Comparison of ENCODE assay signal across 8 cellular contexts in the genomic region with DNA sequence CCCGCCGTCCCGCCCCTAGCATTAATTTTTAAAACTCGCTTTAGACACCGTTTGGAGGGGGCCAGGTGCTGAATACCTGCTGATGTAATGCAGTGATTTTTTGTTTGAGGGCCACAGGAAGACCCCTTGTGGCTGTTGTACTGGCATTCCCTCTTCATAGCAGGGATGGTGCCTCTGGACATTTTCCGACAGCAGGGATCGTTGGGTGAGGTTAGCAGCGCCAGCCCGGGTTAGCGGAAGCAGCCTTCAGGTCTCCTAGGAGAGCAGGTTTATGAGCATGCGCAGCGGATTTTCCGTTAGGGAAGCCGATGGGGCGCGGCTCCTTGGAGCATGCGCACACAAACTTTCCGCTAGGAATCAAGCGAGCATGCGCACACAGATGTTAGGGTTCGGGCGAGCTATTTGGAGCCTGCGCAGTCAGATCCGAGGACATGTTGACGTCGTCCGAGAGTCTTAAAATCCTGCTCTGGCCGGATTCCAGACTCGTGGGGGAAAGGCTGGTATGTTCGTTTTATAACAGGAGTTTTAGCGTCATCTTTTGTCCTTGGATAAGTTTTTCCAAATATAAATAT. TPM values are rescaled to one million over a fixed set of nuclear protein-coding genes. Genes with fewer than 3 reads are reported as not detected.
A peak's percentile ranks its signal among the peaks of the same experiment; 100 is the strongest.
DNase-seq lines count a peak whose midpoint lies in the region; ATAC-seq and TF ChIP-seq lines count a peak whose summit lies in the region.

No MANE protein-coding gene starts in this region.

- POLR2A ChIA-PET in CD4-positive, alpha-beta T cell (lab: Charles Lee), result interaction anchor here (0.5 to 3.0 kb wide), 17 partner anchors 10 to 710 kb away, joined by 3 to 69 read pairs (median 3); a partner anchor contains a TSS

- H3K27ac ChIP-seq in CD4-positive, alpha-beta T cell (ENCODE audit: low read depth, low read length), result peak overlapping the region; percentile 21
- H3K27ac ChIP-seq in RWPE2 (ENCODE audit: poor library complexity, severe bottlenecking) (peak overlapping the region; percentile 41), foreskin keratinocyte (peak overlapping the region; percentile 66), neural cell (ENCODE audit: low read length) (peak overlapping the region; percentile 76)

- no peaks in the 10 kb centered on the region for H3F3A ChIP-seq in neural cell (ENCODE audit: insufficient read depth, low read length, poor library complexity, severe bottlenecking)

- H3K27me3 Mint-ChIP-seq in CD4-positive, alpha-beta T cell, result no peaks in the 10 kb centered on the region
- peaks cover 3% of the 10 kb centered on the region for H3K27me3 Mint-ChIP-seq in stimulated activated naive CD8-positive, alpha-beta T cell treated with anti-CD3 and anti-CD28 coated beads, Interleukin-15, Interleukin-2, amounts not matched to agents 100 ng/mL and 50 ng/mL, for 24 hours

- ATAC-seq in CD4-positive, alpha-beta T cell (ENCODE audit: poor library complexity), result peak; percentile 89
- ATAC-seq in GM19467 (IDR thresholded peaks at IDR 0.05; ENCODE audit: unreplicated experiment) (peak; percentile 87), RWPE2 (ENCODE audit: low read depth) (peak; percentile 97), foreskin keratinocyte (peak; percentile 96)

- peak overlapping the region; percentile 21 for H2AFZ ChIP-seq in neural cell (ENCODE audit: low read depth, low read length)

- H3K4me1 ChIP-seq in RWPE2 (ENCODE audit: insufficient read depth, poor library complexity, severe bottlenecking), result no peaks in the 10 kb centered on the region
- no peaks in the 10 kb centered on the region for H3K4me1 ChIP-seq in foreskin keratinocyte

- TF ChIP-seq EP300 in neural cell (conservative IDR thresholded peaks at IDR 0.05; ENCODE audit: poor library complexity, severe bottlenecking), result no peak

- H3K27ac Mint-ChIP-seq in CD4-positive, alpha-beta T cell, result peak overlapping the region; percentile 86
- H3K27ac Mint-ChIP-seq in stimulated activated naive CD8-positive, alpha-beta T cell treated with anti-CD3 and anti-CD28 coated beads, Interleukin-15, Interleukin-2, amounts not matched to agents 100 ng/mL and 50 ng/mL, for 24 hours, result peak overlapping the region; percentile 94

- no peak for TF ChIP-seq CTCF in CD4-positive, alpha-beta T cell (IDR thresholded peaks at IDR 0.05)
- no peak for TF ChIP-seq CTCF in RWPE2 (IDR thresholded peaks at IDR 0.05; ENCODE audit: poor library complexity, severe bottlenecking)
- TF ChIP-seq CTCF in foreskin keratinocyte (conservative IDR thresholded peaks at IDR 0.05), result peak; percentile 20
- no peak for TF ChIP-seq CTCF in neural cell (IDR thresholded peaks at IDR 0.05; ENCODE audit: poor library complexity, severe bottlenecking)

- no peaks in the 10 kb centered on the region for H3K9me3 ChIP-seq in CD4-positive, alpha-beta T cell (ENCODE audit: control insufficient read depth, low read length)
- H3K9me3 ChIP-seq in RWPE2 (ENCODE audit: severe bottlenecking), result no peaks in the 10 kb centered on the region
- H3K9me3 ChIP-seq in neural cell (ENCODE audit: low read length), result no peaks in the 10 kb centered on the region

- H3K36me3 ChIP-seq in RWPE2 (ENCODE audit: low read depth), result peaks cover 31% of the 10 kb centered on the region
- no peaks in the 10 kb centered on the region for H3K36me3 ChIP-seq in neural cell (ENCODE audit: insufficient read depth, low read length)

- no peaks in the 10 kb centered on the region for H3K9me3 Mint-ChIP-seq in CD4-positive, alpha-beta T cell
- H3K9me3 Mint-ChIP-seq in stimulated activated naive CD8-positive, alpha-beta T cell treated with anti-CD3 and anti-CD28 coated beads, Interleukin-15, Interleukin-2, amounts not matched to agents 100 ng/mL and 50 ng/mL, for 24 hours, result no peaks in the 10 kb centered on the region

- peak overlapping the region; percentile 63 for H3K9ac ChIP-seq in neural cell (ENCODE audit: low read length)

- H3K4me1 Mint-ChIP-seq in CD4-positive, alpha-beta T cell (ENCODE audit: low read depth), result peaks cover 7% of the 10 kb centered on the region
- H3K4me1 Mint-ChIP-seq in stimulated activated naive CD8-positive, alpha-beta T cell treated with anti-CD3 and anti-CD28 coated beads, Interleukin-15, Interleukin-2, amounts not matched to agents 100 ng/mL and 50 ng/mL, for 24 hours (ENCODE audit: low read depth), result peaks cover 10% of the 10 kb centered on the region

- no peaks in the 10 kb centered on the region for H3K79me2 ChIP-seq in neural cell (replicated peaks; ENCODE audit: insufficient read depth, low read length)

- H3K27me3 ChIP-seq in CD4-positive, alpha-beta T cell (ENCODE audit: control insufficient read depth, insufficient read depth, low read length), result no peaks in the 10 kb centered on the region
- no peaks in the 10 kb centered on the region for H3K27me3 ChIP-seq in RWPE2 (ENCODE audit: insufficient read depth, poor library complexity, severe bottlenecking)
- no peaks in the 10 kb centered on the region for H3K27me3 ChIP-seq in foreskin keratinocyte
- no peaks in the 10 kb centered on the region for H3K27me3 ChIP-seq in neural cell (ENCODE audit: insufficient read depth, low read depth, low read length)

- no peaks in the 10 kb centered on the region for H3K9me2 ChIP-seq in neural cell (ENCODE audit: insufficient read depth, low read length)

- peak; percentile 80 to 89 (median 86) for DNase-seq in CD4-positive, alpha-beta T cell
- DNase-seq in HS-27A (ENCODE audit: low read depth) (peak; percentile 88), RWPE2 (ENCODE audit: low spot score) (peak; percentile 96), foreskin keratinocyte (peak; percentile 90 to 96)
- DNase-seq in activated naive CD4-positive, alpha-beta T cell (lab: John Stamatoyannopoulos, UW), result peak; percentile 69 to 76 (median 74)

- intact Hi-C loops in CD4-positive, alpha-beta T cell (cut with DNase I, micrococcal nuclease), result loop anchor here (2.0 to 10.0 kb wide), 4 partner anchors 32 to 620 kb away; a partner anchor contains a TSS

- peaks cover 22% of the 10 kb centered on the region for H3K36me3 Mint-ChIP-seq in CD4-positive, alpha-beta T cell (ENCODE audit: low read depth)
- peaks cover 24% of the 10 kb centered on the region for H3K36me3 Mint-ChIP-seq in stimulated activated naive CD8-positive, alpha-beta T cell treated with anti-CD3 and anti-CD28 coated beads, Interleukin-15, Interleukin-2, amounts not matched to agents 100 ng/mL and 50 ng/mL, for 24 hours (ENCODE audit: low read depth)

- peak overlapping the region; percentile 46 for H3K4me3 ChIP-seq in RWPE2 (ENCODE audit: severe bottlenecking)
- H3K4me3 ChIP-seq in neural cell (ENCODE audit: low read length), result peak overlapping the region; percentile 62

- no peaks in the 10 kb centered on the region for H4K20me1 ChIP-seq in neural cell (ENCODE audit: insufficient read depth)

- H3K4me3 Mint-ChIP-seq in CD4-positive, alpha-beta T cell, result peak overlapping the region; percentile 89
- H3K4me3 Mint-ChIP-seq in stimulated activated naive CD8-positive, alpha-beta T cell treated with anti-CD3 and anti-CD28 coated beads, Interleukin-15, Interleukin-2, amounts not matched to agents 100 ng/mL and 50 ng/mL, for 24 hours, result peak overlapping the region; percentile 96

- no peak overlapping the region for H3K4me2 ChIP-seq in neural cell (ENCODE audit: low read length)

- no peak for TF ChIP-seq RAD21 in neural cell (conservative IDR thresholded peaks at IDR 0.05)

- CTCF ChIA-PET in CD4-positive, alpha-beta T cell (lab: Charles Lee), result interaction anchor here (1.3 to 1.6 kb wide), 3 partner anchors 9 to 33 kb away, joined by 3 to 5 read pairs (median 4); no protein-coding TSS in a partner anchor

TF ChIP-seq in neural cell, 6 proteins besides CTCF, POLR2A, EP300 and RAD21:
- TF ChIP-seq, protein P1, sequence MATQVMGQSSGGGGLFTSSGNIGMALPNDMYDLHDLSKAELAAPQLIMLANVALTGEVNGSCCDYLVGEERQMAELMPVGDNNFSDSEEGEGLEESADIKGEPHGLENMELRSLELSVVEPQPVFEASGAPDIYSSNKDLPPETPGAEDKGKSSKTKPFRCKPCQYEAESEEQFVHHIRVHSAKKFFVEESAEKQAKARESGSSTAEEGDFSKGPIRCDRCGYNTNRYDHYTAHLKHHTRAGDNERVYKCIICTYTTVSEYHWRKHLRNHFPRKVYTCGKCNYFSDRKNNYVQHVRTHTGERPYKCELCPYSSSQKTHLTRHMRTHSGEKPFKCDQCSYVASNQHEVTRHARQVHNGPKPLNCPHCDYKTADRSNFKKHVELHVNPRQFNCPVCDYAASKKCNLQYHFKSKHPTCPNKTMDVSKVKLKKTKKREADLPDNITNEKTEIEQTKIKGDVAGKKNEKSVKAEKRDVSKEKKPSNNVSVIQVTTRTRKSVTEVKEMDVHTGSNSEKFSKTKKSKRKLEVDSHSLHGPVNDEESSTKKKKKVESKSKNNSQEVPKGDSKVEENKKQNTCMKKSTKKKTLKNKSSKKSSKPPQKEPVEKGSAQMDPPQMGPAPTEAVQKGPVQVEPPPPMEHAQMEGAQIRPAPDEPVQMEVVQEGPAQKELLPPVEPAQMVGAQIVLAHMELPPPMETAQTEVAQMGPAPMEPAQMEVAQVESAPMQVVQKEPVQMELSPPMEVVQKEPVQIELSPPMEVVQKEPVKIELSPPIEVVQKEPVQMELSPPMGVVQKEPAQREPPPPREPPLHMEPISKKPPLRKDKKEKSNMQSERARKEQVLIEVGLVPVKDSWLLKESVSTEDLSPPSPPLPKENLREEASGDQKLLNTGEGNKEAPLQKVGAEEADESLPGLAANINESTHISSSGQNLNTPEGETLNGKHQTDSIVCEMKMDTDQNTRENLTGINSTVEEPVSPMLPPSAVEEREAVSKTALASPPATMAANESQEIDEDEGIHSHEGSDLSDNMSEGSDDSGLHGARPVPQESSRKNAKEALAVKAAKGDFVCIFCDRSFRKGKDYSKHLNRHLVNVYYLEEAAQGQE (IDR thresholded peaks at IDR 0.05; ENCODE audit: borderline replicate concordance), result no peak
- peak; percentile 73 for TF ChIP-seq POLR2AphosphoS5 (IDR thresholded peaks at IDR 0.05)
- no peak for TF ChIP-seq SMC3 (conservative IDR thresholded peaks at IDR 0.05; ENCODE audit: poor library complexity)
- TF ChIP-seq EZH2 (IDR thresholded peaks at IDR 0.05; ENCODE audit: borderline replicate concordance, insufficient read depth, low read length, poor library complexity, severe bottlenecking), result no peak
- no peak for TF ChIP-seq MXI1 (conservative IDR thresholded peaks at IDR 0.05; ENCODE audit: poor library complexity, severe bottlenecking)

RNA-seq across cellular contexts. Expression of a gene that starts 17.2 kb away (rescaled TPM):
- 1 to 10 TPM; 1.7 to 2.0 TPM for total RNA-seq in CD4-positive, alpha-beta T cell
- total RNA-seq in foreskin keratinocyte, result 21.5 and 22.6 TPM in 2 replicates
- polyA plus RNA-seq in foreskin keratinocyte (25.6 and 26.8 TPM in 2 replicates), neural cell (17.4 and 27.1 TPM in 2 replicates)
- 6.3 and 11.6 TPM in 2 replicates for polyA minus RNA-seq in neural cell

Comparison
In these comparisons a context has a peak if more than half of its experiments do, and no peak if none do; other contexts are left out.
1. Peak in every context shown above with its lines: DNase-seq, ATAC-seq, H3K4me3 ChIP-seq and H3K27ac ChIP-seq.
2. H3K27ac ChIP-seq: peak in every context shown above with its lines; median percentile 76 in neural cell; 66 in foreskin keratinocyte; 41 in RWPE2; 21 in CD4-positive, alpha-beta T cell.